ENCODE assay signal across 14 cellular contexts in the genomic region with DNA sequence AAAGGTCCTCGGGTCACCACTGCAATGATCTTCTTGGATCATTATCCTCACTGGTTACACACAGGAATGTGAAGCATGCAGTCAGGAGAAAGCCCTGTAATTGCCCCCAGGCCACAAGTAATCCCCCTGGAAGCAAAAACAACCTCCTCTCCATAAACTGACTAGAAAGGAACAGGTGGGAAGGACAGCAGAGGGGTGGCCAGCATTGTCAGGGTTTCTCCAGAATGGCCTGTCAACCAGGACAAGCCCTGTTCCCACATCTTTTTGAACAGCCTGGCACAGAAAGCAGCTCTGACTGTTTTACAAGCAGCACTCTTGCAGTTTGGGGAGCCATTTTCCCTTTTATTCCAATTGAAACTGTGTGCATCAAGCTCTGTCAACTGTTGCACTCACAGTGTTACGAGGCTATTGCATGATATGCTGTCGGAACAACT. TPM values are rescaled to one million over a fixed set of nuclear protein-coding genes. Genes with fewer than 3 reads are reported as not detected.
DNase-seq lines count a peak whose midpoint lies in the region; ATAC-seq and TF ChIP-seq lines count a peak whose summit lies in the region.
"Had no signal": no experiment of that assay in that cellular context is flagged by ENCODE, and none has a peak within 500 bp of the region (broad histone marks: within the 10 kb centered on the region; RNA-seq: fewer than 3 reads in every experiment).

No MANE protein-coding gene starts in this region.

- H3K27me3 Mint-ChIP-seq in endodermal cell (ENCODE audit: insufficient read depth) (no peaks in the 10 kb centered on the region), nephron progenitor cell (ENCODE audit: low read depth, poor library complexity) (no peaks in the 10 kb centered on the region), endothelial cell (ENCODE audit: unreplicated experiment) (no peaks in the 10 kb centered on the region), osteocyte (ENCODE audit: unreplicated experiment) (peaks cover 19% of the 10 kb centered on the region)

- H3K9me3 Mint-ChIP-seq in endodermal cell (no peaks in the 10 kb centered on the region), nephron progenitor cell (peaks cover 19% of the 10 kb centered on the region), endothelial cell (ENCODE audit: unreplicated experiment) (no peaks in the 10 kb centered on the region), osteocyte (ENCODE audit: unreplicated experiment) (no peaks in the 10 kb centered on the region)

- no peak overlapping the region for H3K9ac ChIP-seq in endodermal cell (ENCODE audit: extremely low read depth, low read length, poor library complexity, severe bottlenecking)

- H3K4me1 Mint-ChIP-seq in endodermal cell (peaks cover 20% of the 10 kb centered on the region), nephron progenitor cell (peaks cover 10% of the 10 kb centered on the region), endothelial cell (ENCODE audit: unreplicated experiment) (peaks cover 3% of the 10 kb centered on the region), osteocyte (ENCODE audit: unreplicated experiment) (peaks cover 5% of the 10 kb centered on the region)

- ATAC-seq in GM19452 (IDR thresholded peaks at IDR 0.05; ENCODE audit: unreplicated experiment) = no peak
- no peak for ATAC-seq in GM19023 (IDR thresholded peaks at IDR 0.05; ENCODE audit: unreplicated experiment)

- TF ChIP-seq CTCF in endodermal cell (conservative IDR thresholded peaks at IDR 0.05) = no peak
- no peak for TF ChIP-seq CTCF in nephron progenitor cell (IDR thresholded peaks at IDR 0.05)
- TF ChIP-seq CTCF in endothelial cell (IDR thresholded peaks at IDR 0.05; ENCODE audit: unreplicated experiment) = no peak
- no peak for TF ChIP-seq CTCF in osteocyte (IDR thresholded peaks at IDR 0.05)

- DNase-seq in NCI-H2227 (lab: John Stamatoyannopoulos, UW; ENCODE audit: unreplicated experiment) (peak; percentile 36), NCI-H2227 treated with DMSO at 0.1 percent for 48 hours (lab: John Stamatoyannopoulos, UW) (no peak), endodermal cell (peak; percentile 78), nephron progenitor cell (peak; percentile 30), endothelial cell (ENCODE audit: low spot score) (no peak), osteocyte (ENCODE audit: extremely low spot score, unreplicated experiment) (no peak)
- DNase-seq: 8988T; activated CD4-positive, alpha-beta T cell treated with anti-CD3 and anti-CD28 coated beads for 48 hours; activated effector memory CD4-positive, alpha-beta T cell treated with anti-CD3 and anti-CD28 coated beads, Interleukin-2, amount 50 U/mL, for 16 hours; KBM-7; NCI-H345; SHP77 treated with DMSO at 0.1 percent for 48 hours had no signal

- 73 to 77% methylated on average over 1 to 3 of the region's 3 CpGs for WGBS in endodermal cell (ENCODE audit: insufficient coverage in 1 of 2, insufficient read length in 1 of 2), 2 experiments

- peaks cover 10% of the 10 kb centered on the region for H3K4me1 ChIP-seq in endodermal cell (ENCODE audit: control insufficient read depth, insufficient read depth, low read length)

- no peaks in the 10 kb centered on the region for H3K9me3 ChIP-seq in endodermal cell (ENCODE audit: control insufficient read depth, low read length)

- H3K4me3 ChIP-seq in endodermal cell (ENCODE audit: low read length) = no peak overlapping the region

- H3K4me3 Mint-ChIP-seq in endodermal cell = no peak overlapping the region
- peak overlapping the region; percentile 18 for H3K4me3 Mint-ChIP-seq in nephron progenitor cell
- H3K4me3 Mint-ChIP-seq in endothelial cell (ENCODE audit: unreplicated experiment) = no peak overlapping the region
- no peak overlapping the region for H3K4me3 Mint-ChIP-seq in osteocyte (ENCODE audit: unreplicated experiment)

- H3K27ac ChIP-seq in endodermal cell (ENCODE audit: low read depth, low read length) = peak overlapping the region; percentile 73

- H3K36me3 ChIP-seq in endodermal cell (ENCODE audit: control insufficient read depth, insufficient read depth, low read length) = no peaks in the 10 kb centered on the region

- peak overlapping the region; percentile 50 for H3K27ac Mint-ChIP-seq in endodermal cell
- no peak overlapping the region for H3K27ac Mint-ChIP-seq in nephron progenitor cell
- H3K27ac Mint-ChIP-seq in endothelial cell (ENCODE audit: unreplicated experiment) = no peak overlapping the region
- no peak overlapping the region for H3K27ac Mint-ChIP-seq in osteocyte (ENCODE audit: unreplicated experiment)

- no peaks in the 10 kb centered on the region for H3K27me3 ChIP-seq in endodermal cell (ENCODE audit: control insufficient read depth, insufficient read depth, low read length, poor library complexity, severe bottlenecking)

- H3K36me3 Mint-ChIP-seq in endodermal cell (ENCODE audit: low read depth) (no peaks in the 10 kb centered on the region), nephron progenitor cell (ENCODE audit: low read depth) (peaks cover 41% of the 10 kb centered on the region), endothelial cell (ENCODE audit: low read depth, unreplicated experiment) (peaks cover 5% of the 10 kb centered on the region), osteocyte (ENCODE audit: unreplicated experiment) (no peaks in the 10 kb centered on the region)

RNA-seq across cellular contexts. Expression of gene TMCC3, which starts 36.1 kb away (rescaled TPM):
- total RNA-seq in endodermal cell (1 to 10 TPM; 2.5 to 4.2 TPM), endothelial cell (ENCODE audit: unreplicated experiment) (48.1 TPM), osteocyte (not detected in 2 replicates)
- polyA plus RNA-seq in endodermal cell (2013, experiment 1 of 2) = 2.8 TPM
- 3.2 TPM for polyA plus RNA-seq in endodermal cell (2013, experiment 2 of 2)

Comparison
In these comparisons a context has a peak if more than half of its experiments do, and no peak if none do; other contexts are left out.
1. DNase-seq: peak in NCI-H2227 (single experiment), endodermal cell (single experiment) and nephron progenitor cell (single experiment); none in NCI-H2227 treated with DMSO at 0.1 percent for 48 hours (single experiment), endothelial cell (single experiment) and osteocyte (single experiment).